In genomic region chr2:8620611-8621382, GRCh38 we compare ENCODE assay signal across 20 cellular contexts.
DNase-seq lines count a peak whose midpoint lies in the region; ATAC-seq and TF ChIP-seq lines count a peak whose summit lies in the region.
"Had no signal": no experiment of that assay in that cellular context is flagged by ENCODE, and none has a peak within 500 bp of the region (broad histone marks: within the 10 kb centered on the region; RNA-seq: fewer than 3 reads in every experiment).

No MANE protein-coding gene starts in this region.

- dilution Hi-C loops in IMR-90 (cut with HindIII; ENCODE audit: low sequenced_read_pairs, unreplicated experiment), result no loop called here

- no peak overlapping the region for H3K9ac ChIP-seq in IMR-90 (ENCODE audit: low read depth, low read length)

- H4K20me1 ChIP-seq in IMR-90 (ENCODE audit: insufficient read depth, low read length), result no peaks in the 10 kb centered on the region

- intact Hi-C loops in IMR-90 (cut with micrococcal nuclease), result no loop called here
- intact Hi-C loops in left ventricle myocardium superior (cut with micrococcal nuclease), result no loop called here

- H3K27me3 Mint-ChIP-seq in progenitor cell of endocrine pancreas, result no peaks in the 10 kb centered on the region

- H3K79me1 ChIP-seq in IMR-90 (ENCODE audit: low read depth in 1 of 2, low read length in 2 of 2), result no peaks in the 10 kb centered on the region

- H3K4me3 Mint-ChIP-seq in progenitor cell of endocrine pancreas (ENCODE audit: low read depth), result no peak overlapping the region
- H3K4me3 Mint-ChIP-seq: CD4-positive, CD25-positive, alpha-beta regulatory T cell; H9 had no signal

- H3K4ac ChIP-seq in IMR-90 (ENCODE audit: low read depth, low read length), result no peak overlapping the region

- H3K18ac ChIP-seq in IMR-90 (ENCODE audit: low read depth, low read length), result no peak overlapping the region

- no peaks in the 10 kb centered on the region for H3K9me1 ChIP-seq in IMR-90 (ENCODE audit: insufficient read depth, low read length)

- H3K27me3 ChIP-seq in IMR-90 (ENCODE audit: control insufficient read depth, insufficient read depth, low read length), result no peaks in the 10 kb centered on the region; the same call in none of the 2 replicates
- H3K27me3 ChIP-seq in brain microvascular endothelial cell (replicated peaks), result no peaks in the 10 kb centered on the region
- H3K27me3 ChIP-seq: MG63 had no signal

- no TSS peak for BruUV-seq in IMR-90 (replicated peaks; lab: Mats Ljungman, UMichigan)

- no peak overlapping the region for H4K91ac ChIP-seq in IMR-90 (ENCODE audit: insufficient read depth, low read depth, low read length)

- TF ChIP-seq RAD21 in IMR-90 (IDR thresholded peaks at IDR 0.05; ENCODE audit: low read length), result no peak

- H4K8ac ChIP-seq in IMR-90 (ENCODE audit: low read depth in 2 of 2, low read length in 2 of 2), result no peak overlapping the region

- H2AFZ ChIP-seq in IMR-90 (replicated peaks; ENCODE audit: low read length, poor library complexity), result no peak overlapping the region

- no peak overlapping the region for H3K14ac ChIP-seq in IMR-90 (replicated peaks; ENCODE audit: low read depth, low read length)

- TF ChIP-seq POLR2A in IMR-90 (IDR thresholded peaks at IDR 0.05; ENCODE audit: low read depth, low read length), result no peak

- no peaks in the 10 kb centered on the region for H3K9me3 Mint-ChIP-seq in progenitor cell of endocrine pancreas (ENCODE audit: low read depth)
- H3K9me3 Mint-ChIP-seq: activated naive CD4-positive, alpha-beta T cell treated with anti-CD3 and anti-CD28 coated beads, Interleukin-2, amount 50 U/mL, for 72 hours; H9 had no signal

- peaks cover 53% of the 10 kb centered on the region for H3K4me1 Mint-ChIP-seq in progenitor cell of endocrine pancreas (ENCODE audit: low read depth)
- H3K4me1 Mint-ChIP-seq: CD4-positive, CD25-positive, alpha-beta regulatory T cell had no signal

- no peak for ATAC-seq in IMR-90 (ENCODE audit: low read depth)
- ATAC-seq in left ventricle myocardium superior, result peak; percentile 70
- ATAC-seq: activated naive CD4-positive, alpha-beta T cell treated with anti-CD3 and anti-CD28 coated beads, Interleukin-2, amount 50 U/mL, for 72 hours; PC-3; psoas muscle had no signal

- in situ Hi-C loops in IMR-90 (cut with MboI; ENCODE audit: low sequenced_read_pairs) (no loop called here), brain microvascular endothelial cell (cut with HindIII; ENCODE audit: low pct_ligation_motif_present, low sequenced_read_pairs) (no loop called here)

- H3K4me3 ChIP-seq in IMR-90 (ENCODE audit: insufficient read depth, low read depth, low read length) (no peak overlapping the region), brain microvascular endothelial cell (ENCODE audit: low read depth, low read length) (no peak overlapping the region)
- H3K4me3 ChIP-seq: MG63, psoas muscle had no signal

- no peak overlapping the region; the same call in 2 of the 3 replicates for H2BK15ac ChIP-seq in IMR-90 (ENCODE audit: low read depth, low read length)

- H3K36me3 Mint-ChIP-seq in progenitor cell of endocrine pancreas (ENCODE audit: insufficient read depth), result peaks cover 1% of the 10 kb centered on the region
- H3K36me3 Mint-ChIP-seq: activated naive CD4-positive, alpha-beta T cell treated with anti-CD3 and anti-CD28 coated beads, Interleukin-2, amount 50 U/mL, for 72 hours; CD4-positive, CD25-positive, alpha-beta regulatory T cell had no signal

- no peaks in the 10 kb centered on the region for H3K4me1 ChIP-seq in IMR-90 (ENCODE audit: control insufficient read depth, insufficient read depth, low read length)
- H3K4me1 ChIP-seq: psoas muscle had no signal

- DNase-seq in IMR-90 (peak; percentile 31), NCI-H748 treated with DMSO at 0.1 percent for 48 hours (lab: John Stamatoyannopoulos, UW) (peak; percentile 36), left ventricle myocardium superior (no peak), progenitor cell of endocrine pancreas (ENCODE audit: low spot score, unreplicated experiment) (no peak), brain microvascular endothelial cell (no peak), islet precursor cell (no peak), dermis blood vessel endothelial cell (no peak)
- DNase-seq: activated CD4-positive, alpha-beta T cell treated with anti-CD3 and anti-CD28 coated beads for 1 hour; CD4-positive, CD25-positive, alpha-beta regulatory T cell; effector CD4-positive, alpha-beta T cell; H9; MG63; midbrain; NCI-H1436; PC-3; psoas muscle; SHP77 treated with DMSO at 0.1 percent for 48 hours; stimulated activated CD4-positive, alpha-beta T cell treated with anti-CD3 and anti-CD28 coated beads, Interleukin-4, amount 100 ng/mL, for 24 hours; stimulated activated naive CD4-positive, alpha-beta T cell treated with Interleukin-2 at 50 U/mL for 16 hours had no signal

- POLR2A ChIA-PET in IMR-90 (lab: Charles Lee; ENCODE audit: unreplicated experiment), result no interaction called here

- no peak overlapping the region for H3K4me2 ChIP-seq in IMR-90 (ENCODE audit: low read depth, low read length)

- H4K5ac ChIP-seq in IMR-90 (ENCODE audit: low read depth, low read length), result no peak overlapping the region

- H2BK120ac ChIP-seq in IMR-90 (ENCODE audit: low read depth, low read length), result no peak overlapping the region

- H2BK20ac ChIP-seq in IMR-90 (ENCODE audit: low read depth, low read length), result no peak overlapping the region

- H3K36me3 ChIP-seq in IMR-90 (ENCODE audit: control insufficient read depth, insufficient read depth, low read length), result no peaks in the 10 kb centered on the region
- H3K36me3 ChIP-seq in brain microvascular endothelial cell (replicated peaks), result no peaks in the 10 kb centered on the region
- H3K36me3 ChIP-seq: MG63 had no signal

- H3K27ac Mint-ChIP-seq in progenitor cell of endocrine pancreas, result peak overlapping the region; percentile 23
- H3K27ac Mint-ChIP-seq: activated naive CD4-positive, alpha-beta T cell treated with anti-CD3 and anti-CD28 coated beads, Interleukin-2, amount 50 U/mL, for 72 hours; H9 had no signal

- 100% methylated on average over 1 of the region's 7 CpGs; no CpG with 5 or more reads in 1 of the 2 experiments for WGBS in IMR-90 (ENCODE audit: extremely low coverage in 2 of 2, insufficient read length in 1 of 2), 2 experiments

- no peaks in the 10 kb centered on the region for H3K9me3 ChIP-seq in IMR-90 (ENCODE audit: control insufficient read depth, insufficient read depth, low read length)
- H3K9me3 ChIP-seq: MG63, psoas muscle had no signal

- H3K23ac ChIP-seq in IMR-90 (ENCODE audit: low read depth, low read length), result no peak overlapping the region

- TF ChIP-seq CTCF in IMR-90 (conservative IDR thresholded peaks at IDR 0.05; ENCODE audit: low read depth, low read length) (no peak), progenitor cell of endocrine pancreas (IDR thresholded peaks at IDR 0.05; ENCODE audit: unreplicated experiment) (no peak), brain microvascular endothelial cell (IDR thresholded peaks at IDR 0.05; ENCODE audit: low read depth, low read length, missing control alignments) (no peak)

- CTCF ChIA-PET in IMR-90 (lab: Yijun Ruan, JAX), result no interaction called here

- no peak overlapping the region for H2AK5ac ChIP-seq in IMR-90 (ENCODE audit: low read depth, low read length)

- no peak overlapping the region for H3K56ac ChIP-seq in IMR-90 (ENCODE audit: extremely low read depth, insufficient read depth, low read length)

- no peak overlapping the region for H2BK5ac ChIP-seq in IMR-90 (ENCODE audit: low read depth, low read length, poor library complexity, severe bottlenecking)

- H2AK9ac ChIP-seq in IMR-90 (replicated peaks; ENCODE audit: low read depth, low read length, poor library complexity), result no peak overlapping the region

- H3K27ac ChIP-seq in IMR-90 (ENCODE audit: insufficient read depth, low read length) (no peak overlapping the region), brain microvascular endothelial cell (no peak overlapping the region)
- H3K27ac ChIP-seq: psoas muscle had no signal

TF ChIP-seq in IMR-90, 13 proteins besides CTCF, POLR2A, EP300 and RAD21:
- peak; percentile 68 for TF ChIP-seq CEBPB (IDR thresholded peaks at IDR 0.05; ENCODE audit: low read depth, low read length)
- no peak for TF ChIP-seq RFX5 (IDR thresholded peaks at IDR 0.05; ENCODE audit: low read depth, low read length)
TF ChIP-seq in IMR-90: peak in this region for 1.

Comparison
In these comparisons a context has a peak if more than half of its experiments do, and no peak if none do; other contexts are left out.
1. DNase-seq: peak in IMR-90 (single experiment) and NCI-H748 treated with DMSO at 0.1 percent for 48 hours (single experiment); none in left ventricle myocardium superior (single experiment), progenitor cell of endocrine pancreas (single experiment), brain microvascular endothelial cell (single experiment), islet precursor cell (single experiment) and dermis blood vessel endothelial cell (single experiment).